In the genomic region with DNA sequence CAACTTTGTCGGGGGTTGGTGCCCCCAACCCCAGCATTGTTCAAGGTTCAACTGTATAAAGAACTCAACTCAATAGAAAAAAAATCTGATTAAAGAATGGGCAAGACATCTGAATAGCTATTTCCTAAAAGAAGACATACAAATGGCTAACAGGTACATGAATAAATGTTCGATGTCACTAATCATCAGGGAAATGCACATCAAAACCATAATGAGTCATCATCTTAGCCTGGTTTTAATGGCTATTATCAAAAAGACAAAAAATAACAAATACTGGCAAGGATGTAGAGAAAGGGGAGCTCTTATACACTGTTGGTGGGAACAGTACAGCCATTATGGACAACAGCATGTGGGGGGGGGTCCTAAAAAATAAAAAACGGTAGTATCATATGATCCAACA, we compare ENCODE assay signal across 24 cellular contexts. TPM values are rescaled to one million over a fixed set of nuclear protein-coding genes. Genes with fewer than 3 reads are reported as not detected.
"Had no signal": no experiment of that assay in that cellular context is flagged by ENCODE, and none has a peak within 500 bp of the region (broad histone marks: within the 10 kb centered on the region; RNA-seq: fewer than 3 reads in every experiment).

No MANE protein-coding gene starts in this region.

- H3K4me3 ChIP-seq: colonic mucosa, esophagus squamous epithelium, gastrocnemius medialis, hepatocyte, left lung, lower lobe of right lung, mucosa of descending colon had no signal

- H2AFZ ChIP-seq: hepatocyte had no signal

- H3K9me3 ChIP-seq: colonic mucosa, esophagus squamous epithelium, gastrocnemius medialis, left lung, lower lobe of right lung, mucosa of descending colon had no signal

- H3K27ac ChIP-seq: colonic mucosa, epithelial cell of prostate, esophagus squamous epithelium, gastrocnemius medialis, hepatocyte, left lung, lower lobe of right lung had no signal

- H3K4me1 ChIP-seq: colonic mucosa, esophagus squamous epithelium, gastrocnemius medialis, left lung, lower lobe of right lung had no signal

- H3K79me2 ChIP-seq: hepatocyte had no signal

- ATAC-seq: effector memory CD8-positive, alpha-beta T cell; esophagus mucosa; gastrocnemius medialis; left cardiac atrium; left lung; left ventricle myocardium superior; lower lobe of right lung; mucosa of descending colon had no signal

- H3K4me2 ChIP-seq: hepatocyte had no signal

- DNase-seq: colonic mucosa; cortex of kidney; effector CD8-positive, alpha-beta T cell; effector memory CD8-positive, alpha-beta T cell; endodermal cell; erythroblast; esophagus squamous epithelium; foreskin fibroblast; foreskin melanocyte; gastrocnemius medialis; glutamatergic neuron; head of caudate nucleus; hypothalamus; immature natural killer cell; left cardiac atrium; left lung; left ventricle myocardium superior; lower lobe of right lung; mesenchymal stem cell; mucosa of descending colon; naive B cell had no signal

- H3K36me3 ChIP-seq: colonic mucosa, esophagus squamous epithelium, gastrocnemius medialis, left lung, lower lobe of right lung had no signal

- H3K27me3 ChIP-seq: colonic mucosa, esophagus squamous epithelium, gastrocnemius medialis, hepatocyte, left lung had no signal

RNA-seq across cellular contexts. Expression of a gene that starts 28.7 kb away (rescaled TPM):
- polyA plus RNA-seq: immature natural killer cell had no signal
